In the genomic region with DNA sequence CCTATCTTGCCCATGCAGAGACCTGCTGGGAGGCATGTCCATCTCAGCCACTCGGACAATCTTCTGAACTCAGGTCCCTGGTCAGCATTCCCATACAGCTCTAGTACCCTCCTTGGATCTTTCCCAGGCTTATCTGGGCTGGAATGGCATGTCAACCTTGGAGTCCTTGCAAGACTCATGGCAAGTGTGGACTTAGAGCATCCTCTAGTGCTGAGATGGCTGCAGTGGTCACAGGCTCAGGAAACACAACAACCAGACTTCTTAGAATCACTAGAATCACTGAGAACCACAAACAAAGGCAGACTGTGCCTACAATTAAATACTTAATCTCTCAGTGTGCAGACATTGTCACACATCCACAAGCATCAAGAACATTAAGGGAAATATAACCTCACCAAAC, we compare ENCODE assay signal across 10 cellular contexts.
DNase-seq lines count a peak whose midpoint lies in the region; ATAC-seq and TF ChIP-seq lines count a peak whose summit lies in the region.
"Had no signal": no experiment of that assay in that cellular context is flagged by ENCODE, and none has a peak within 500 bp of the region (broad histone marks: within the 10 kb centered on the region; RNA-seq: fewer than 3 reads in every experiment).

No MANE protein-coding gene starts in this region.

- DNase-seq in AG08396 (ENCODE audit: low spot score) (peak; percentile 6), T-helper 17 cell (no peak), iPS DF 19.7 (ENCODE audit: low read depth, low spot score) (peak; percentile 28), middle frontal gyrus (ENCODE audit: extremely low spot score, low spot score) (no peak)
- DNase-seq: activated effector memory CD4-positive, alpha-beta T cell treated with anti-CD3 and anti-CD28 coated beads, Interleukin-2, amount 50 U/mL, for 16 hours; DMS79 had no signal

- H3K4me1 Mint-ChIP-seq in T-helper 17 cell, result peaks cover 2% of the 10 kb centered on the region

- ATAC-seq in T-helper 17 cell, result no peak
- no peak for ATAC-seq in HG03520 (IDR thresholded peaks at IDR 0.05; ENCODE audit: unreplicated experiment)
- no peak for ATAC-seq in GM18520 (IDR thresholded peaks at IDR 0.05; ENCODE audit: unreplicated experiment)
- no peak for ATAC-seq in GM18870 (IDR thresholded peaks at IDR 0.05; ENCODE audit: unreplicated experiment)

- H3K9me3 ChIP-seq in T-helper 17 cell (ENCODE audit: control insufficient read depth, low read length, poor library complexity, severe bottlenecking), result no peaks in the 10 kb centered on the region

- H3K27ac Mint-ChIP-seq in T-helper 17 cell, result peak overlapping the region; percentile 6

- no peak overlapping the region for H3K4me3 Mint-ChIP-seq in T-helper 17 cell

- TF ChIP-seq CTCF in GM12874 (IDR thresholded peaks at IDR 0.05; ENCODE audit: insufficient read depth, low read depth, low read length), result peak; percentile 34; the same call in 1 of the 2 replicates

- H3K27me3 Mint-ChIP-seq in T-helper 17 cell, result peaks cover 50% of the 10 kb centered on the region

- peaks cover 2% of the 10 kb centered on the region for H3K36me3 Mint-ChIP-seq in T-helper 17 cell (ENCODE audit: low read depth)

Comparison
In these comparisons a context has a peak if more than half of its experiments do, and no peak if none do; other contexts are left out.
1. DNase-seq: peak in AG08396 (single experiment) and iPS DF 19.7 (single experiment); none in T-helper 17 cell (0 of 3) and middle frontal gyrus (single experiment).